26 cellular contexts compared by ENCODE assay signal in genomic region chr20:61765871-61766654, GRCh38.
DNase-seq lines count a peak whose midpoint lies in the region; ATAC-seq and TF ChIP-seq lines count a peak whose summit lies in the region.
"Had no signal": no experiment of that assay in that cellular context is flagged by ENCODE, and none has a peak within 500 bp of the region (broad histone marks: within the 10 kb centered on the region; RNA-seq: fewer than 3 reads in every experiment).

No MANE protein-coding gene starts in this region.

- H3K27me3 ChIP-seq in HCT116 (ENCODE audit: insufficient read depth, low read length), result peaks cover 42% of the 10 kb centered on the region
- H3K27me3 ChIP-seq in left lung, result peaks cover 0 to 64% of the 10 kb centered on the region in 2 donors
- peaks cover 0 to 21% (median 0%) of the 10 kb centered on the region in 7 donors for H3K27me3 ChIP-seq in spleen (replicated peaks in 1 of 7)
- H3K27me3 ChIP-seq in BE2C, result peaks cover 10% of the 10 kb centered on the region

- no peaks in the 10 kb centered on the region for H4K20me1 ChIP-seq in HCT116 (ENCODE audit: insufficient read depth)

- RAD21 ChIA-PET in HCT116 (lab: Charles Lee; ENCODE audit: low non-redundant PET in 1 of 2, low total read pairs in 2 of 2, uncharacterized antibody in 2 of 2, unreplicated experiment in 2 of 2), result no interaction called here

- TF ChIP-seq POLR2A in HCT116 (IDR thresholded peaks at IDR 0.05; ENCODE audit: borderline replicate concordance, extremely low read depth, insufficient read depth, insufficient read length) (no peak), spleen (IDR thresholded peaks at IDR 0.05) (no peak)

- no peak overlapping the region for H3K4me3 ChIP-seq in HCT116 (replicated peaks in 1 of 2; ENCODE audit: low read depth in 1 of 2, low read length in 2 of 2)
- no peak overlapping the region for H3K4me3 ChIP-seq in left lung
- no peak overlapping the region for H3K4me3 ChIP-seq in spleen
- H3K4me3 ChIP-seq in BE2C (ENCODE audit: low read depth, low read length), result no peak overlapping the region
- H3K4me3 ChIP-seq: psoas muscle had no signal

- H3K9me3 ChIP-seq in HCT116 (ENCODE audit: control insufficient read depth in 1 of 2, insufficient read depth in 1 of 2, low read depth in 1 of 2, low read length in 2 of 2), result no peaks in the 10 kb centered on the region
- peaks cover 0 to 9% of the 10 kb centered on the region in 2 donors for H3K9me3 ChIP-seq in left lung
- H3K9me3 ChIP-seq in spleen, result no peaks in the 10 kb centered on the region
- H3K9me3 ChIP-seq in BE2C, result no peaks in the 10 kb centered on the region
- H3K9me3 ChIP-seq: psoas muscle had no signal

- H3K9ac ChIP-seq in HCT116 (ENCODE audit: low read length), result no peak overlapping the region
- H3K9ac ChIP-seq: KMS-11 had no signal

- TF ChIP-seq RAD21 in HCT116 (IDR thresholded peaks at IDR 0.05; ENCODE audit: low read depth), result no peak

- BruUV-seq in HCT116 (replicated peaks; lab: Mats Ljungman, UMichigan), result no TSS peak

- intact Hi-C loops in HCT116 (cut with micrococcal nuclease) (no loop called here), left lung (cut with DNase I) (no loop called here), spleen (cut with DNase I; ENCODE audit: low total_unique reads) (no loop called here), Right ventricle myocardium superior (cut with DNase I) (no loop called here)

- 86 to 90% (median 87%) methylated on average over 7 to 12 of the region's 12 CpGs for WGBS in spleen, 5 donors

- ATAC-seq in HCT116, result peak; percentile 75
- ATAC-seq in left lung, result no peak
- no peak for ATAC-seq in activated CD4-positive, CD25-positive, alpha-beta regulatory T cell treated with anti-CD3 and anti-CD28 coated beads, Interleukin-2, amount 50 U/mL, for 24 hours
- no peak for ATAC-seq in Right ventricle myocardium superior (ENCODE audit: poor library complexity)
- ATAC-seq: activated T-cell treated with anti-CD3 and anti-CD28 coated beads, Interleukin-2, amount 50 U/mL, for 4 hours; left lobe of liver; psoas muscle; stimulated activated effector memory CD8-positive, alpha-beta T cell treated with anti-CD3 and anti-CD28 coated beads, Interleukin-12 subunit alpha, Interleukin-12 subunit beta, amount 100 ng/mL, for 72 hours had no signal

- CTCF ChIA-PET in HCT116 (lab: Charles Lee) (no interaction called here), RWPE1 (lab: Yijun Ruan, JAX) (interaction anchor here (0.6 kb wide), 2 partner anchors 15 to 1902 kb away, joined by 3 to 4 read pairs; no protein-coding TSS in a partner anchor)

- DNase-seq in HCT116 (ENCODE audit: low read depth, low spot score) (no peak), RWPE1 (ENCODE audit: low spot score) (peak; percentile 68), left lung (peak; percentile 22 to 61), spleen (peak; percentile 64), Right ventricle myocardium superior (no peak), BE2C (no peak)
- DNase-seq: activated B cell treated with CpG ODN at 0.5 μM for 24 hours; activated CD4-positive, alpha-beta T cell treated with anti-CD3 and anti-CD28 coated beads, Interleukin-2, amount 50 U/mL, for 1 hour; activated naive CD4-positive, alpha-beta T cell; activated T-cell treated with anti-CD3 and anti-CD28 coated beads, Interleukin-2, amount 50 U/mL, for 4 hours; C1 segment of cervical spinal cord; cortex of kidney; DMS53; effector memory CD4-positive, alpha-beta T cell; hypothalamus; MM.1S; naive B cell; NCI-H2029; NCI-H2227 treated with DMSO at 0.1 percent for 48 hours; NCI-H526 treated with DMSO at 0.1 percent for 48 hours; stimulated activated CD4-positive, alpha-beta T cell treated with anti-CD3 and anti-CD28 coated beads, Interleukin-15, amount 100 ng/mL, for 24 hours had no signal

- H3K27ac ChIP-seq in HCT116 (ENCODE audit: low read depth, low read length) (no peak overlapping the region), RWPE1 (no peak overlapping the region), left lung (no peak overlapping the region), spleen (no peak overlapping the region)
- H3K27ac ChIP-seq: KMS-11, psoas muscle had no signal

- no peaks in the 10 kb centered on the region for H3K79me2 ChIP-seq in HCT116 (ENCODE audit: insufficient read depth, low read length)

- POLR2A ChIA-PET in HCT116 (lab: Charles Lee) (no interaction called here), RWPE1 (lab: Yijun Ruan, JAX; ENCODE audit: low non-redundant PET) (interaction anchor here (0.5 to 0.6 kb wide), 2 partner anchors 9 to 156 kb away, joined by 4 to 5 read pairs; no protein-coding TSS in a partner anchor)

- no peaks in the 10 kb centered on the region for H3K4me1 ChIP-seq in HCT116 (ENCODE audit: control insufficient read depth in 1 of 2, insufficient read depth in 2 of 2, low read length in 2 of 2)
- no peaks in the 10 kb centered on the region for H3K4me1 ChIP-seq in left lung
- no peaks in the 10 kb centered on the region for H3K4me1 ChIP-seq in spleen
- no peaks in the 10 kb centered on the region for H3K4me1 ChIP-seq in BE2C
- H3K4me1 ChIP-seq: psoas muscle had no signal

- H3K4me2 ChIP-seq in HCT116 (ENCODE audit: low read length), result no peak overlapping the region
- H3K4me2 ChIP-seq: KMS-11 had no signal

- H2AFZ ChIP-seq in HCT116 (ENCODE audit: low read depth, low read length, poor library complexity, severe bottlenecking), result no peak overlapping the region

- H3K36me3 ChIP-seq in HCT116 (ENCODE audit: control insufficient read depth in 1 of 2, insufficient read depth in 2 of 2, low read length in 2 of 2), result no peaks in the 10 kb centered on the region
- H3K36me3 ChIP-seq in left lung, result no peaks in the 10 kb centered on the region
- no peaks in the 10 kb centered on the region for H3K36me3 ChIP-seq in spleen
- no peaks in the 10 kb centered on the region for H3K36me3 ChIP-seq in BE2C

- TF ChIP-seq CTCF in HCT116 (IDR thresholded peaks at IDR 0.05 in 2 of 3, conservative IDR thresholded peaks at IDR 0.05 in 1 of 3; ENCODE audit: borderline replicate concordance in 1 of 3, insufficient read depth in 1 of 3, low read depth in 2 of 3, low read length in 2 of 3), result no peak
- TF ChIP-seq CTCF in RWPE1 (conservative IDR thresholded peaks at IDR 0.05; ENCODE audit: low read depth), result no peak
- TF ChIP-seq CTCF in left lung (IDR thresholded peaks at IDR 0.05), result no peak
- no peak for TF ChIP-seq CTCF in spleen (IDR thresholded peaks at IDR 0.05 in 8 of 11, conservative IDR thresholded peaks at IDR 0.05 in 3 of 11)
- no peak for TF ChIP-seq CTCF in BE2C (IDR thresholded peaks at IDR 0.05; ENCODE audit: low read depth, low read length)

- no peaks in the 10 kb centered on the region for H3K9me2 ChIP-seq in HCT116 (ENCODE audit: insufficient read depth)

TF ChIP-seq in HCT116, 20 proteins besides CTCF, POLR2A, EP300 and RAD21:
- TF ChIP-seq ATF3 (IDR thresholded peaks at IDR 0.05) (no peak), ELF1 (IDR thresholded peaks at IDR 0.05; ENCODE audit: borderline replicate concordance, low read depth) (no peak), SIN3A (IDR thresholded peaks at IDR 0.05; ENCODE audit: low read depth) (no peak)

Comparison
In these comparisons a context has a peak if more than half of its experiments do, and no peak if none do; other contexts are left out.
1. DNase-seq: peak in RWPE1 (single experiment), left lung (2 of 2) and spleen (single experiment); none in HCT116 (single experiment), Right ventricle myocardium superior (single experiment) and BE2C (single experiment).